In the genomic region with DNA sequence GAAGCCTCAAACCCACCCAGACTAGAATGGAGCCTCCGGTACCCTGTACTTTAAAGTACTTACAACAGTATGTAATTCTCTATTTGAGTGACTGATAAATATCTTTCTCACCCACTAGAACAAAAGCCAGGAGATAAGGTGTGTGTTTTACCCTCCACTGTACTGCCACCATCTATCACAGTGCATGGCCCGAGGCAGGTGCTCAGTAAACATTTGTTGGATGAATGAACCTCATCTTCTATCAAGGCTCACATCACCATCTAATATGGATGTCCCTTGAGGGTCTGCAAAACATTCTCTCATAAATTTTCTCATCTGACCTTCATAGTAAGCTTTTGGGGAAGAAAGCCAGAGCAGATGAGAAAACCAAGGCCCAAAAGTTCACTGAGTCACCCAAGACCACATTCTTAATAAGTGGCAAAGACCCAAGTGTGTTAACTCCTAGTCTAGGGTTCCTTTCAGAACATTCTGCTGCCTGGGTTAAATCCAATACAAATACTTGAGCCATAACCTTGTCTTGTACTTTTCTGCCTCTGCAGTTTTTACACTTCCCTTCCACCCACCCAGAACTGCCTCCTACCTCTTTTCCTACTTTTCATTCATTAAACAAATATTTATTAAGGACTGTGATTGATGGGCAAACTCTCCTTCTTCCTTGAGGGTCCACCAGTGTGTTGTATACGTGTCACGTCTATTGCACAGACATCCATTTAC, we compare ENCODE assay signal across 13 cellular contexts. TPM values are rescaled to one million over a fixed set of nuclear protein-coding genes. Genes with fewer than 3 reads are reported as not detected.
DNase-seq lines count a peak whose midpoint lies in the region; ATAC-seq and TF ChIP-seq lines count a peak whose summit lies in the region.
"Had no signal": no experiment of that assay in that cellular context is flagged by ENCODE, and none has a peak within 500 bp of the region (broad histone marks: within the 10 kb centered on the region; RNA-seq: fewer than 3 reads in every experiment).

No MANE protein-coding gene starts in this region.

- H3K4me3 ChIP-seq in fibroblast of villous mesenchyme (ENCODE audit: low read depth, low read length): no peak overlapping the region
- H3K4me3 ChIP-seq in psoas muscle: no peak overlapping the region
- H3K4me3 ChIP-seq: SK-N-MC had no signal

- intact Hi-C loops in psoas muscle (cut with DNase I): no loop called here

- H3K9me3 ChIP-seq in psoas muscle: no peaks in the 10 kb centered on the region

- no peaks in the 10 kb centered on the region for H3K27me3 ChIP-seq in psoas muscle (ENCODE audit: insufficient read depth in 3 of 3, low read length in 2 of 3)

- no peaks in the 10 kb centered on the region for H3K36me3 ChIP-seq in psoas muscle (ENCODE audit: insufficient read depth in 1 of 2, low read depth in 1 of 2)

- ATAC-seq in psoas muscle (peak; percentile 19 to 76 (median 65)), GM19351 (IDR thresholded peaks at IDR 0.05; ENCODE audit: unreplicated experiment) (no peak)
- ATAC-seq: stimulated activated naive CD8-positive, alpha-beta T cell treated with anti-CD3 and anti-CD28 coated beads, Interleukin-15, amount 100 ng/mL, for 72 hours had no signal

- H3K27ac ChIP-seq in psoas muscle: no peak overlapping the region
- H3K27ac ChIP-seq: SK-N-MC had no signal

- DNase-seq in EH (ENCODE audit: low read depth) (peak; percentile 93), T1000 (lab: John Stamatoyannopoulos, UW) (peak; percentile 50), fibroblast of villous mesenchyme (ENCODE audit: low read depth) (peak; percentile 65), psoas muscle (no peak), cerebellar cortex (ENCODE audit: low spot score) (no peak), NCI-H187 (lab: John Stamatoyannopoulos, UW) (no peak), ureter (ENCODE audit: low spot score) (no peak)
- DNase-seq: CD8-positive, alpha-beta memory T cell; cortex of kidney; stimulated activated CD4-positive, alpha-beta T cell treated with anti-CD3 and anti-CD28 coated beads, Interleukin-15, amount 100 ng/mL, for 24 hours; stimulated activated naive CD8-positive, alpha-beta T cell treated with anti-CD3 and anti-CD28 coated beads, Interleukin-15, amount 100 ng/mL, for 72 hours had no signal

- TF ChIP-seq CTCF in fibroblast of villous mesenchyme (IDR thresholded peaks at IDR 0.05; ENCODE audit: insufficient read depth, low read depth, low read length) (no peak), psoas muscle (IDR thresholded peaks at IDR 0.05) (no peak)

- H3K4me1 ChIP-seq in psoas muscle: no peaks in the 10 kb centered on the region

- 61 to 81% (median 65%) methylated on average over 4 of the region's 4 CpGs for WGBS in psoas muscle, 3 donors

RNA-seq across cellular contexts. Expression of gene APBB2, which starts 35.8 kb away (rescaled TPM):
- total RNA-seq in fibroblast of villous mesenchyme (96.3 and 133 TPM in 2 replicates), psoas muscle (10 to 100 TPM in 3 of 4 donors, 1 to 10 TPM in 1; 7.8 to 37.4 (median 12.7) TPM), ureter (52.6 TPM)
- polyA plus RNA-seq in psoas muscle: 10 to 100 TPM in 1 of 3 donors, 1 to 10 TPM in 2; 3.1 to 12.5 (median 3.2) TPM
- polyA plus RNA-seq: CD8-positive, alpha-beta memory T cell had no signal

Comparison
In these comparisons a context has a peak if more than half of its experiments do, and no peak if none do; other contexts are left out.
1. DNase-seq: peak in EH (single experiment), T1000 (single experiment) and fibroblast of villous mesenchyme (single experiment); none in psoas muscle (0 of 2), cerebellar cortex (single experiment), NCI-H187 (0 of 2) and ureter (single experiment).